In genomic region chr6:6968357-6968730, GRCh38 we compare ENCODE assay signal across 1 cellular context.
TF ChIP-seq lines count a peak whose summit lies in the region.

No MANE protein-coding gene starts in this region.

TF ChIP-seq in K562, 482 proteins besides CTCF, POLR2A, EP300 and RAD21:
- no peak for TF ChIP-seq NEUROD1 (IDR thresholded peaks at IDR 0.05; ENCODE audit: borderline replicate concordance, low read depth, low read length, partially characterized antibody)
- 0 out of 2 replicates have a peak, but pooled peaks have one; percentile 2 for TF ChIP-seq ID3 (CRISPR knock-in tag; IDR thresholded peaks at IDR 0.05)
- no peak for TF ChIP-seq ID3 (tag; IDR thresholded peaks at IDR 0.05)
- peak; percentile 13 for TF ChIP-seq RBBP5 (IDR thresholded peaks at IDR 0.05; ENCODE audit: borderline replicate concordance, insufficient read depth, low read length, poor library complexity, severe bottlenecking)
- 0 out of 2 replicates have a peak, but pooled peaks have one; percentile 44 for TF ChIP-seq MTA3 (IDR thresholded peaks at IDR 0.05; ENCODE audit: borderline replicate concordance)
- 0 out of 4 replicates have a peak, but pooled peaks of 1 of the 2 experiments have one; percentile 22 for TF ChIP-seq MAZ (CRISPR knock-in tag; conservative IDR thresholded peaks at IDR 0.05 in 1 of 2, IDR thresholded peaks at IDR 0.05 in 1 of 2)
- no peak for TF ChIP-seq POLR2B (IDR thresholded peaks at IDR 0.05; ENCODE audit: low read depth, partially characterized antibody)
- TF ChIP-seq ZKSCAN8 (CRISPR knock-in tag; IDR thresholded peaks at IDR 0.05): no peak
- 0 out of 2 replicates have a peak, but pooled peaks have one; percentile 17 for TF ChIP-seq ZKSCAN1 (IDR thresholded peaks at IDR 0.05; ENCODE audit: low read depth, low read length)
- 0 out of 4 replicates have a peak, but pooled peaks of 1 of the 2 experiments have one; percentile 21 for TF ChIP-seq SRF (CRISPR knock-in tag; IDR thresholded peaks at IDR 0.05)
- peak; percentile 21; the same call in 1 of the 2 replicates for TF ChIP-seq BCOR (IDR thresholded peaks at IDR 0.05)
- peak; percentile 99 for TF ChIP-seq ADNP (tag; IDR thresholded peaks at IDR 0.05)
- no peak for TF ChIP-seq ZSCAN29 (IDR thresholded peaks at IDR 0.05)
- TF ChIP-seq HOMEZ (CRISPR knock-in tag; IDR thresholded peaks at IDR 0.05): no peak
- no peak for TF ChIP-seq FOS (IDR thresholded peaks at IDR 0.05; ENCODE audit: extremely low read depth, insufficient read length)
- TF ChIP-seq ZNF24 (IDR thresholded peaks at IDR 0.05): peak; percentile 7; the same call in 1 of the 2 replicates
- TF ChIP-seq ZFP30 (CRISPR knock-in tag; IDR thresholded peaks at IDR 0.05; ENCODE audit: borderline replicate concordance): no peak
- 0 out of 2 replicates have a peak, but pooled peaks have one; percentile 11 for TF ChIP-seq RB1 (IDR thresholded peaks at IDR 0.05; ENCODE audit: low read depth)
- 0 out of 2 replicates have a peak, but pooled peaks have one; percentile 17 for TF ChIP-seq GATAD2A (IDR thresholded peaks at IDR 0.05)
- TF ChIP-seq ZBTB43 (CRISPR knock-in tag; IDR thresholded peaks at IDR 0.05): no peak
- peak; percentile 46 to 71; a peak in 2 of 4 replicates for TF ChIP-seq FOXA3 (CRISPR knock-in tag; conservative IDR thresholded peaks at IDR 0.05 in 1 of 2, IDR thresholded peaks at IDR 0.05 in 1 of 2)
- peak in 1 of 2 experiments; percentile 67; a peak in 2 of 4 replicates for TF ChIP-seq FOXK2 (conservative IDR thresholded peaks at IDR 0.05 in 1 of 2, IDR thresholded peaks at IDR 0.05 in 1 of 2; ENCODE audit: low read depth in 2 of 2)
- TF ChIP-seq ZNF639 (CRISPR knock-in tag; conservative IDR thresholded peaks at IDR 0.05 in 1 of 2, IDR thresholded peaks at IDR 0.05 in 1 of 2): peak in 1 of 2 experiments; percentile 33; a peak in 2 of 4 replicates
- TF ChIP-seq XRCC5 (IDR thresholded peaks at IDR 0.05; ENCODE audit: low read depth, low read length): 0 out of 2 replicates have a peak, but pooled peaks have one; percentile 40
- TF ChIP-seq ZNF592 (IDR thresholded peaks at IDR 0.05): 0 out of 2 replicates have a peak, but pooled peaks have one; percentile 43
- peak; percentile 80; the same call in 1 of the 2 replicates for TF ChIP-seq ARID3A (IDR thresholded peaks at IDR 0.05; ENCODE audit: borderline replicate concordance, low read depth, low read length)
- peak; percentile 26; the same call in 1 of the 2 replicates for TF ChIP-seq TOE1 (IDR thresholded peaks at IDR 0.05; ENCODE audit: borderline replicate concordance)
- TF ChIP-seq TOE1 (CRISPR knock-in tag; IDR thresholded peaks at IDR 0.05; ENCODE audit: borderline replicate concordance, low read depth): no peak
- TF ChIP-seq RBM25 (IDR thresholded peaks at IDR 0.05; ENCODE audit: low read depth, low read length, severe bottlenecking): peak; percentile 3
- no peak for TF ChIP-seq BMI1 (IDR thresholded peaks at IDR 0.05; ENCODE audit: low read length)
